Comparison of ENCODE assay signal across 1 cellular context in genomic region chr14:68969278-68969677, GRCh38.
TF ChIP-seq lines count a peak whose summit lies in the region.

No MANE protein-coding gene starts in this region.

TF ChIP-seq in HepG2, 621 proteins besides CTCF, POLR2A, EP300 and RAD21 (continued from another document):
- TF ChIP-seq, protein P1, sequence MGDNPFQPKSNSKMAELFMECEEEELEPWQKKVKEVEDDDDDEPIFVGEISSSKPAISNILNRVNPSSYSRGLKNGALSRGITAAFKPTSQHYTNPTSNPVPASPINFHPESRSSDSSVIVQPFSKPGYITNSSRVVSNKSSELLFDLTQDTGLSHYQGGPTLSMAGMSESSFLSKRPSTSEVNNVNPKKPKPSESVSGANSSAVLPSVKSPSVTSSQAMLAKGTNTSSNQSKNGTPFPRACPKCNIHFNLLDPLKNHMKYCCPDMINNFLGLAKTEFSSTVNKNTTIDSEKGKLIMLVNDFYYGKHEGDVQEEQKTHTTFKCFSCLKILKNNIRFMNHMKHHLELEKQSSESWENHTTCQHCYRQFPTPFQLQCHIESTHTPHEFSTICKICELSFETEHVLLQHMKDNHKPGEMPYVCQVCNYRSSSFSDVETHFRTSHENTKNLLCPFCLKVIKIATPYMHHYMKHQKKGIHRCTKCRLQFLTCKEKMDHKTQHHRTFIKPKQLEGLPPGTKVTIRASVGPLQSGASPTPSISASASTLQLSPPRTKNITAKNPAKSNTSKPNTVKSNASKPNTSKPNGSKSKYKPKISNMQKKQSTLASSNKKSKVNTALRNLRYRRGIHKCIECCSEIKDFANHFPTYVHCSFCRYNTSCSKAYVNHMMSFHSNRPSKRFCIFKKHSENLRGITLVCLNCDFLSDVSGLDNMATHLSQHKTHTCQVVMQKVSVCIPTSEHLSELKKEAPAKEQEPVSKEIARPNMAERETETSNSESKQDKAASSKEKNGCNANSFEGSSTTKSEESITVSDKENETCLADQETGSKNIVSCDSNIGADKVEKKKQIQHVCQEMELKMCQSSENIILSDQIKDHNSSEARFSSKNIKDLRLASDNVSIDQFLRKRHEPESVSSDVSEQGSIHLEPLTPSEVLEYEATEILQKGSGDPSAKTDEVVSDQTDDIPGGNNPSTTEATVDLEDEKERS (CRISPR knock-in tag; IDR thresholded peaks at IDR 0.05): no peak
- TF ChIP-seq MYPOP (CRISPR knock-in tag; IDR thresholded peaks at IDR 0.05) (no peak), ZBTB3 (CRISPR knock-in tag; IDR thresholded peaks at IDR 0.05; ENCODE audit: borderline replicate concordance, low read depth) (no peak), FOXM1 (CRISPR knock-in tag; IDR thresholded peaks at IDR 0.05) (no peak), ZKSCAN5 (CRISPR knock-in tag; IDR thresholded peaks at IDR 0.05) (no peak), ZBTB38 (CRISPR knock-in tag; IDR thresholded peaks at IDR 0.05) (no peak), ZNF776 (CRISPR knock-in tag; IDR thresholded peaks at IDR 0.05) (no peak), ZNF17 (CRISPR knock-in tag; IDR thresholded peaks at IDR 0.05) (no peak), HIC2 (CRISPR knock-in tag; IDR thresholded peaks at IDR 0.05; ENCODE audit: low read depth) (no peak), THAP8 (CRISPR knock-in tag; IDR thresholded peaks at IDR 0.05; ENCODE audit: borderline replicate concordance) (no peak)
- TF ChIP-seq, protein P2, sequence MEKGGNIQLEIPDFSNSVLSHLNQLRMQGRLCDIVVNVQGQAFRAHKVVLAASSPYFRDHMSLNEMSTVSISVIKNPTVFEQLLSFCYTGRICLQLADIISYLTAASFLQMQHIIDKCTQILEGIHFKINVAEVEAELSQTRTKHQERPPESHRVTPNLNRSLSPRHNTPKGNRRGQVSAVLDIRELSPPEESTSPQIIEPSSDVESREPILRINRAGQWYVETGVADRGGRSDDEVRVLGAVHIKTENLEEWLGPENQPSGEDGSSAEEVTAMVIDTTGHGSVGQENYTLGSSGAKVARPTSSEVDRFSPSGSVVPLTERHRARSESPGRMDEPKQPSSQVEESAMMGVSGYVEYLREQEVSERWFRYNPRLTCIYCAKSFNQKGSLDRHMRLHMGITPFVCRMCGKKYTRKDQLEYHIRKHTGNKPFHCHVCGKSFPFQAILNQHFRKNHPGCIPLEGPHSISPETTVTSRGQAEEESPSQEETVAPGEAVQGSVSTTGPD (CRISPR knock-in tag; IDR thresholded peaks at IDR 0.05): no peak
- TF ChIP-seq, protein P3, sequence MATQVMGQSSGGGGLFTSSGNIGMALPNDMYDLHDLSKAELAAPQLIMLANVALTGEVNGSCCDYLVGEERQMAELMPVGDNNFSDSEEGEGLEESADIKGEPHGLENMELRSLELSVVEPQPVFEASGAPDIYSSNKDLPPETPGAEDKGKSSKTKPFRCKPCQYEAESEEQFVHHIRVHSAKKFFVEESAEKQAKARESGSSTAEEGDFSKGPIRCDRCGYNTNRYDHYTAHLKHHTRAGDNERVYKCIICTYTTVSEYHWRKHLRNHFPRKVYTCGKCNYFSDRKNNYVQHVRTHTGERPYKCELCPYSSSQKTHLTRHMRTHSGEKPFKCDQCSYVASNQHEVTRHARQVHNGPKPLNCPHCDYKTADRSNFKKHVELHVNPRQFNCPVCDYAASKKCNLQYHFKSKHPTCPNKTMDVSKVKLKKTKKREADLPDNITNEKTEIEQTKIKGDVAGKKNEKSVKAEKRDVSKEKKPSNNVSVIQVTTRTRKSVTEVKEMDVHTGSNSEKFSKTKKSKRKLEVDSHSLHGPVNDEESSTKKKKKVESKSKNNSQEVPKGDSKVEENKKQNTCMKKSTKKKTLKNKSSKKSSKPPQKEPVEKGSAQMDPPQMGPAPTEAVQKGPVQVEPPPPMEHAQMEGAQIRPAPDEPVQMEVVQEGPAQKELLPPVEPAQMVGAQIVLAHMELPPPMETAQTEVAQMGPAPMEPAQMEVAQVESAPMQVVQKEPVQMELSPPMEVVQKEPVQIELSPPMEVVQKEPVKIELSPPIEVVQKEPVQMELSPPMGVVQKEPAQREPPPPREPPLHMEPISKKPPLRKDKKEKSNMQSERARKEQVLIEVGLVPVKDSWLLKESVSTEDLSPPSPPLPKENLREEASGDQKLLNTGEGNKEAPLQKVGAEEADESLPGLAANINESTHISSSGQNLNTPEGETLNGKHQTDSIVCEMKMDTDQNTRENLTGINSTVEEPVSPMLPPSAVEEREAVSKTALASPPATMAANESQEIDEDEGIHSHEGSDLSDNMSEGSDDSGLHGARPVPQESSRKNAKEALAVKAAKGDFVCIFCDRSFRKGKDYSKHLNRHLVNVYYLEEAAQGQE (IDR thresholded peaks at IDR 0.05; ENCODE audit: borderline replicate concordance in 1 of 2, low read depth in 1 of 2, low read length in 2 of 2): no peak
